ENCODE assay signal across 12 cellular contexts in the genomic region with DNA sequence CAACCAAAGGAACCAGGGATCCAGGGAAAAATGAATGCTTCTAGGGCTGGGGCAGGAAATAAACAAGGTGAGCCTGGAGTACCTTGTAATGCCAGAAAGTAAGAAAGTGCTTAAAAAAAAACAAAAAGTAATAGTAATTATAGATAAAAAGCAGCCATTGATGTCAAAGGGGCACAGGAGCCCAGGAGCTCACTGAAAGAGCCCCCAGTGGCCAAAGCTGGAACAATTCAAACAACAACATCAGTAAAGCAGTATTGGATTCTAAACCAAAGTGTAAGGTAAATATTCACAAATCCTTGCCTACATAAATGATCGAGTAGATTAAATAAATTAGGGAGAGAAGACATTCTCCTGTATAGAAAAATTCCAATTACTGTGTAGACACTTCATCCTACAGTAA.
DNase-seq lines count a peak whose midpoint lies in the region; ATAC-seq and TF ChIP-seq lines count a peak whose summit lies in the region.
"Had no signal": no experiment of that assay in that cellular context is flagged by ENCODE, and none has a peak within 500 bp of the region (broad histone marks: within the 10 kb centered on the region; RNA-seq: fewer than 3 reads in every experiment).

No MANE protein-coding gene starts in this region.

- H3K27me3 Mint-ChIP-seq in HFFc6 (ENCODE audit: insufficient read depth), result peaks cover 3% of the 10 kb centered on the region

- H3K27ac ChIP-seq in DND-41 (ENCODE audit: low read length) (no peak overlapping the region), lower lobe of right lung (no peak overlapping the region)
- H3K27ac ChIP-seq: esophagus muscularis mucosa, testis had no signal

- no peak for ATAC-seq in DND-41 (ENCODE audit: insufficient read depth, low read depth)
- no peak for ATAC-seq in lower lobe of right lung
- ATAC-seq in HG02885 (IDR thresholded peaks at IDR 0.05; ENCODE audit: poor library complexity, unreplicated experiment), result no peak
- ATAC-seq: left colon had no signal

- peaks cover 3% of the 10 kb centered on the region for H3K27me3 ChIP-seq in DND-41 (ENCODE audit: insufficient read depth, low read length, poor library complexity)
- H3K27me3 ChIP-seq in lower lobe of right lung (ENCODE audit: low read depth), result no peaks in the 10 kb centered on the region
- H3K27me3 ChIP-seq: esophagus muscularis mucosa, testis had no signal

- DNase-seq in DND-41 (no peak), HFFc6 (no peak), astrocyte of the cerebellum (ENCODE audit: low read depth) (no peak), lower lobe of right lung (no peak), posterior cingulate gyrus (no peak), NCI-H1092 (lab: John Stamatoyannopoulos, UW) (no peak)
- DNase-seq: left colon, MV-4-11, NCI-H748 treated with DMSO at 0.1 percent for 48 hours, testis had no signal

- no peaks in the 10 kb centered on the region for H3K79me2 ChIP-seq in DND-41 (ENCODE audit: insufficient read depth, low read length)

- H3K36me3 ChIP-seq in DND-41 (ENCODE audit: insufficient read depth, low read length) (no peaks in the 10 kb centered on the region), lower lobe of right lung (no peaks in the 10 kb centered on the region)
- H3K36me3 ChIP-seq: esophagus muscularis mucosa had no signal

- H3K9me3 ChIP-seq in DND-41 (ENCODE audit: insufficient read depth, low read length, severe bottlenecking) (no peaks in the 10 kb centered on the region), lower lobe of right lung (no peaks in the 10 kb centered on the region)
- H3K9me3 ChIP-seq: esophagus muscularis mucosa, testis had no signal

- intact Hi-C loops in lower lobe of right lung (cut with DNase I), result no loop called here
- intact Hi-C loops in posterior cingulate gyrus (cut with DNase I), result no loop called here

- no peak overlapping the region for H3K4me3 Mint-ChIP-seq in HFFc6

- no peak overlapping the region for H3K9ac ChIP-seq in DND-41 (ENCODE audit: low read depth, low read length)

- no peaks in the 10 kb centered on the region for H4K20me1 ChIP-seq in DND-41 (ENCODE audit: insufficient read depth, low read length)

- peaks cover 6% of the 10 kb centered on the region; the same call in 1 of the 2 replicates for H3K4me1 Mint-ChIP-seq in HFFc6 (ENCODE audit: low read depth)

- H3K4me1 ChIP-seq in DND-41 (ENCODE audit: insufficient read depth, low read length) (no peaks in the 10 kb centered on the region), lower lobe of right lung (no peaks in the 10 kb centered on the region)
- H3K4me1 ChIP-seq: esophagus muscularis mucosa, testis had no signal

- H3K36me3 Mint-ChIP-seq in HFFc6 (ENCODE audit: low read depth), result peaks cover 6% of the 10 kb centered on the region; the same call in 1 of the 2 replicates

- in situ Hi-C loops in astrocyte of the cerebellum (cut with HindIII; ENCODE audit: low sequenced_read_pairs), result no loop called here

- no peak overlapping the region for H3K4me2 ChIP-seq in DND-41 (ENCODE audit: insufficient read depth, low read length)

- no peak overlapping the region for H2AFZ ChIP-seq in DND-41 (ENCODE audit: low read depth, low read length)

- TF ChIP-seq CTCF in DND-41 (IDR thresholded peaks at IDR 0.05; ENCODE audit: borderline replicate concordance, extremely low read depth, low read length, poor library complexity, severe bottlenecking) (peak; percentile 25), HFFc6 (IDR thresholded peaks at IDR 0.05) (peak; percentile 68), astrocyte of the cerebellum (IDR thresholded peaks at IDR 0.05; ENCODE audit: low read depth, low read length, missing control alignments) (peak; percentile 39), lower lobe of right lung (IDR thresholded peaks at IDR 0.05) (peak; percentile 29)

- H3K4me3 ChIP-seq in DND-41 (ENCODE audit: low read depth in 1 of 2, low read length in 2 of 2) (no peak overlapping the region), astrocyte of the cerebellum (ENCODE audit: low read depth, low read length) (no peak overlapping the region), lower lobe of right lung (no peak overlapping the region)
- H3K4me3 ChIP-seq: esophagus muscularis mucosa, testis had no signal

- no peak overlapping the region for H3K27ac Mint-ChIP-seq in HFFc6

- peaks cover 7% of the 10 kb centered on the region for H3K9me3 Mint-ChIP-seq in HFFc6
